In genomic region chr3:198079771-198080520, GRCh38 we compare ENCODE assay signal across 8 cellular contexts.
DNase-seq lines count a peak whose midpoint lies in the region; ATAC-seq lines count a peak whose summit lies in the region.

No MANE protein-coding gene starts in this region.

- peaks cover 21 to 36% of the 10 kb centered on the region in 2 donors for H3K27me3 Mint-ChIP-seq in T-cell

- H3K27ac Mint-ChIP-seq in T-cell, result peak overlapping the region in 1 of 2 donors; percentile 48

- DNase-seq in Daoy (ENCODE audit: low read depth) (peak; percentile 40), T-cell (peak in 18 of 34 experiments; percentile 2 to 48 (median 18)), caudate nucleus (lab: John Stamatoyannopoulos, UW) (peak in 32 of 61 donors; percentile 7 to 73 (median 46)), left lobe of liver (ENCODE audit: low spot score) (no peak), NCI-H1436 (lab: John Stamatoyannopoulos, UW) (no peak)
- DNase-seq in stimulated activated CD4-positive, alpha-beta T cell treated with anti-CD3 and anti-CD28 coated beads, TNF-alpha, amount 100 ng/mL, for 48 hours (ENCODE audit: low read depth in 3 of 3), result peak in 2 of 3 donors; percentile 25 to 42

- POLR2A ChIA-PET in T-cell (lab: Charles Lee), result no interaction called here

- peaks cover 5 to 10% (median 6%) of the 10 kb centered on the region in 3 donors for H3K4me1 Mint-ChIP-seq in T-cell

- H3K9me3 Mint-ChIP-seq in T-cell, result peaks cover 0 to 4% (median 0%) of the 10 kb centered on the region in 3 donors

- CTCF ChIA-PET in T-cell (lab: Charles Lee), result interaction anchor here (0.6 to 2.4 kb wide), 5 partner anchors 8 to 45 kb away, joined by 3 to 11 read pairs (median 6); no protein-coding TSS in a partner anchor

- no peaks in the 10 kb centered on the region for H3K36me3 Mint-ChIP-seq in T-cell

- ATAC-seq in HG02884 (IDR thresholded peaks at IDR 0.05; ENCODE audit: unreplicated experiment) (peak; percentile 25), T-cell (replicated peaks in 1 of 4) (peak; percentile 53 to 66 (median 54)), left lobe of liver (peak; percentile 7), HG03139 (IDR thresholded peaks at IDR 0.05; ENCODE audit: unreplicated experiment) (no peak)

- H3K27ac ChIP-seq in caudate nucleus (ENCODE audit: low read depth, low read length), result no peak overlapping the region

- H3K4me3 Mint-ChIP-seq in T-cell, result peak overlapping the region; percentile 75 to 78 (median 76)

Comparison
In these comparisons a context has a peak if more than half of its experiments do, and no peak if none do; other contexts are left out.
1. DNase-seq: peak in Daoy (single experiment), T-cell (18 of 34), caudate nucleus (32 of 61) and stimulated activated CD4-positive, alpha-beta T cell treated with anti-CD3 and anti-CD28 coated beads, TNF-alpha, amount 100 ng/mL, for 48 hours (2 of 3); none in left lobe of liver (single experiment) and NCI-H1436 (single experiment).